Comparison of ENCODE assay signal across 9 cellular contexts in genomic region chr4:94758700-94759399, GRCh38. TPM values are rescaled to one million over a fixed set of nuclear protein-coding genes. Genes with fewer than 3 reads are reported as not detected.
A peak's percentile ranks its signal among the peaks of the same experiment; 100 is the strongest.
DNase-seq lines count a peak whose midpoint lies in the region; ATAC-seq, FAIRE-seq and TF ChIP-seq lines count a peak whose summit lies in the region.
"Had no signal": no experiment of that assay in that cellular context is flagged by ENCODE, and none has a peak within 500 bp of the region (broad histone marks: within the 10 kb centered on the region; RNA-seq: fewer than 3 reads in every experiment).

No MANE protein-coding gene starts in this region.

- H3K4me1 Mint-ChIP-seq in activated T-cell treated with anti-CD3 and anti-CD28 coated beads, Interleukin-2, amount 50 U/mL, for 72 hours (ENCODE audit: low read depth) = peaks cover 7% of the 10 kb centered on the region

- TF ChIP-seq POLR2A in GM18505 (IDR thresholded peaks at IDR 0.05; ENCODE audit: borderline replicate concordance, extremely low read depth, insufficient read depth, insufficient read length) = no peak

- no peak for FAIRE-seq in urothelium cell line (lab: Jason Lieb, UNC)
- FAIRE-seq: G401.6 had no signal

- H3K36me3 Mint-ChIP-seq in activated T-cell treated with anti-CD3 and anti-CD28 coated beads, Interleukin-2, amount 50 U/mL, for 72 hours (ENCODE audit: insufficient read depth in 2 of 2) = peaks cover 4 to 5% of the 10 kb centered on the region in 2 donors

- H3K27me3 Mint-ChIP-seq in activated T-cell treated with anti-CD3 and anti-CD28 coated beads, Interleukin-2, amount 50 U/mL, for 72 hours (ENCODE audit: low read depth) = peaks cover 81% of the 10 kb centered on the region

- TF ChIP-seq CTCF in choroid plexus epithelial cell (conservative IDR thresholded peaks at IDR 0.05; ENCODE audit: low read depth, low read length) = no peak

- peak overlapping the region; percentile 67 to 74 for H3K4me3 Mint-ChIP-seq in activated T-cell treated with anti-CD3 and anti-CD28 coated beads, Interleukin-2, amount 50 U/mL, for 72 hours

- H3K9me3 Mint-ChIP-seq in activated T-cell treated with anti-CD3 and anti-CD28 coated beads, Interleukin-2, amount 50 U/mL, for 72 hours = no peaks in the 10 kb centered on the region

- no peak overlapping the region for H3K27ac Mint-ChIP-seq in activated T-cell treated with anti-CD3 and anti-CD28 coated beads, Interleukin-2, amount 50 U/mL, for 72 hours

- no peak for DNase-seq in activated T-cell treated with anti-CD3 and anti-CD28 coated beads, Interleukin-2, amount 50 U/mL, for 72 hours
- DNase-seq in activated T-cell treated with anti-CD3 and anti-CD28 coated beads, Interleukin-2, amount 50 U/mL, for 1 hour = no peak
- DNase-seq in choroid plexus epithelial cell (ENCODE audit: low read depth) (peak; percentile 22), medulla oblongata (ENCODE audit: extremely low spot score) (peak; percentile 30), urothelium cell line (ENCODE audit: low spot score) (peak; percentile 25), NCI-H526 treated with DMSO at 0.1 percent for 48 hours (lab: John Stamatoyannopoulos, UW) (no peak), SW 1271 (lab: John Stamatoyannopoulos, UW) (no peak)

- H3K4me3 ChIP-seq in choroid plexus epithelial cell (ENCODE audit: low read depth, low read length) = peak overlapping the region; percentile 61

- no peak for ATAC-seq in activated T-cell treated with anti-CD3 and anti-CD28 coated beads, Interleukin-2, amount 50 U/mL, for 72 hours (replicated peaks in 1 of 2)
- ATAC-seq in GM18505 (IDR thresholded peaks at IDR 0.05; ENCODE audit: unreplicated experiment) = no peak

RNA-seq across cellular contexts. Expression of gene BMPR1B, which starts 1.1 kb away (rescaled TPM):
- not detected for total RNA-seq in activated T-cell treated with anti-CD3 and anti-CD28 coated beads, Interleukin-2, amount 50 U/mL, for 72 hours

Comparison
In these comparisons a context has a peak if more than half of its experiments do, and no peak if none do; other contexts are left out.
1. DNase-seq: peak in choroid plexus epithelial cell (single experiment), medulla oblongata (single experiment) and urothelium cell line (single experiment); none in activated T-cell treated with anti-CD3 and anti-CD28 coated beads, Interleukin-2, amount 50 U/mL, for 72 hours (0 of 2), activated T-cell treated with anti-CD3 and anti-CD28 coated beads, Interleukin-2, amount 50 U/mL, for 1 hour (single experiment), NCI-H526 treated with DMSO at 0.1 percent for 48 hours (single experiment) and SW 1271 (0 of 2).